21 cellular contexts compared by ENCODE assay signal in the genomic region with DNA sequence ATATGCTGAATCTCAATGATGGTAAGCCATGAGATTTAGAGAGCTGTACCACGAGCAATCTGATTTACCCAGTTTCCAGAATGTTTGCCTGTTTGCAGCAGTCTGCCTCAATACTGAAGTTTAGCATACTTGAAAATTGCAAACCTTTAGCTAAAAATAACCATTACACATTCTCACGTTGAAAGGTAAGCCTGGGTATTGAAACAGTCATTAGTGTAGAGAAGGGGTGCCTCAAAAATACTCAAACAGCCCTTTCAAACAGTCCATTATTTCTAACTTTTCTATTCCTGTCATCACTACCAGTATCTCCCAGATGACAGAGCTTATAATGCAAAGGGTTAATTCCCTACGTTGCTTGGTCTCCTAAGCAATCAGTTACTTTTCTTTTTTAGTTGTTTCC.
DNase-seq lines count a peak whose midpoint lies in the region; ATAC-seq and TF ChIP-seq lines count a peak whose summit lies in the region.
"Had no signal": no experiment of that assay in that cellular context is flagged by ENCODE, and none has a peak within 500 bp of the region (broad histone marks: within the 10 kb centered on the region; RNA-seq: fewer than 3 reads in every experiment).

No MANE protein-coding gene starts in this region.

- no peaks in the 10 kb centered on the region for H3K9me2 ChIP-seq in OCI-LY7 (ENCODE audit: insufficient read depth, low read length)

- POLR2A ChIA-PET in OCI-LY7 (lab: Charles Lee): interaction anchor here (0.5 kb wide), 1 partner anchor 1035 kb away, joined by 4 read pairs; no protein-coding TSS in a partner anchor
- POLR2A ChIA-PET in CD4-positive, alpha-beta memory T cell (lab: Charles Lee; ENCODE audit: partially characterized antibody): no interaction called here

- H3K9me3 ChIP-seq in muscle layer of colon (ENCODE audit: low read length): no peaks in the 10 kb centered on the region
- no peaks in the 10 kb centered on the region for H3K9me3 ChIP-seq in OCI-LY7 (ENCODE audit: low read length)
- no peaks in the 10 kb centered on the region for H3K9me3 ChIP-seq in CD4-positive, alpha-beta memory T cell (ENCODE audit: control insufficient read depth in 1 of 2, low read length in 2 of 2)
- H3K9me3 ChIP-seq: body of pancreas had no signal

- ATAC-seq in GM19351 (IDR thresholded peaks at IDR 0.05; ENCODE audit: unreplicated experiment) (peak; percentile 73), HG03280 (IDR thresholded peaks at IDR 0.05; ENCODE audit: unreplicated experiment) (peak; percentile 61), GM21717 (IDR thresholded peaks at IDR 0.05; ENCODE audit: unreplicated experiment) (no peak)
- ATAC-seq: activated CD4-positive, CD25-positive, alpha-beta regulatory T cell treated with anti-CD3 and anti-CD28 coated beads, Interleukin-2, amount 50 U/mL, for 24 hours; activated CD8-positive, alpha-beta T cell treated with anti-CD3 and anti-CD28 coated beads, Interleukin-2, amount 10 ng/mL, durations not matched to agents 7 days and 5 days; body of pancreas; Right ventricle myocardium inferior had no signal

- H3K27ac Mint-ChIP-seq in CD4-positive, alpha-beta memory T cell: no peak overlapping the region
- H3K27ac Mint-ChIP-seq: activated CD8-positive, alpha-beta T cell treated with anti-CD3 and anti-CD28 coated beads, Interleukin-2, amount 10 ng/mL, durations not matched to agents 7 days and 5 days; activated naive CD8-positive, alpha-beta T cell treated with anti-CD3 and anti-CD28 coated beads, Interleukin-2, amount 10 ng/mL, durations not matched to agents 7 days and 5 days; endodermal cell; memory B cell had no signal

- intact Hi-C loops in OCI-LY7 (cut with micrococcal nuclease; ENCODE audit: unreplicated experiment): no loop called here
- intact Hi-C loops in CD4-positive, alpha-beta memory T cell (cut with micrococcal nuclease): no loop called here

- H3K27me3 ChIP-seq in muscle layer of colon (ENCODE audit: control insufficient read depth in 1 of 2, insufficient read depth in 2 of 2, low read length in 2 of 2): no peaks in the 10 kb centered on the region
- H3K27me3 ChIP-seq in CD4-positive, alpha-beta memory T cell (ENCODE audit: insufficient read depth, low read length): no peaks in the 10 kb centered on the region
- H3K27me3 ChIP-seq: BLaER1, body of pancreas had no signal

- H3K36me3 ChIP-seq in muscle layer of colon (ENCODE audit: insufficient read depth, low read length) (no peaks in the 10 kb centered on the region), OCI-LY7 (ENCODE audit: insufficient read depth, low read length) (no peaks in the 10 kb centered on the region)
- no peaks in the 10 kb centered on the region for H3K36me3 ChIP-seq in CD4-positive, alpha-beta memory T cell (ENCODE audit: insufficient read depth, low read length)
- H3K36me3 ChIP-seq: BLaER1 had no signal

- H3K4me3 Mint-ChIP-seq in CD4-positive, alpha-beta memory T cell: no peak overlapping the region
- H3K4me3 Mint-ChIP-seq: activated CD8-positive, alpha-beta T cell treated with anti-CD3 and anti-CD28 coated beads, Interleukin-2, amount 10 ng/mL, durations not matched to agents 7 days and 5 days; activated naive CD8-positive, alpha-beta T cell treated with anti-CD3 and anti-CD28 coated beads, Interleukin-2, amount 10 ng/mL, durations not matched to agents 7 days and 5 days; endodermal cell; HFFc6; memory B cell; naive B cell had no signal

- no peak overlapping the region for H3K4me3 ChIP-seq in muscle layer of colon (ENCODE audit: low read depth in 1 of 2, low read length in 2 of 2)
- no peak overlapping the region for H3K4me3 ChIP-seq in OCI-LY7 (ENCODE audit: low read depth, low read length, poor library complexity, severe bottlenecking)
- H3K4me3 ChIP-seq in CD4-positive, alpha-beta memory T cell (ENCODE audit: low read length in 2 of 2): no peak overlapping the region
- H3K4me3 ChIP-seq: BLaER1, body of pancreas had no signal

- H3K9me3 Mint-ChIP-seq in CD4-positive, alpha-beta memory T cell: no peaks in the 10 kb centered on the region
- H3K9me3 Mint-ChIP-seq: HFFc6, memory B cell, naive B cell had no signal

- no peaks in the 10 kb centered on the region for H3K36me3 Mint-ChIP-seq in CD4-positive, alpha-beta memory T cell
- H3K36me3 Mint-ChIP-seq: activated naive CD8-positive, alpha-beta T cell treated with anti-CD3 and anti-CD28 coated beads, Interleukin-2, amount 10 ng/mL, durations not matched to agents 7 days and 5 days; memory B cell; naive B cell had no signal

- CTCF ChIA-PET in OCI-LY7 (lab: Charles Lee; ENCODE audit: unreplicated experiment): no interaction called here
- CTCF ChIA-PET in CD4-positive, alpha-beta memory T cell (lab: Charles Lee; ENCODE audit: partially characterized antibody): no interaction called here

- H2AFZ ChIP-seq in OCI-LY7 (ENCODE audit: low read length): no peak overlapping the region

- H3K9ac ChIP-seq in muscle layer of colon (ENCODE audit: low read length): no peak overlapping the region
- H3K9ac ChIP-seq: BLaER1 had no signal

- H3K4me1 Mint-ChIP-seq in CD4-positive, alpha-beta memory T cell: peaks cover 2 to 6% (median 4%) of the 10 kb centered on the region in 4 donors
- H3K4me1 Mint-ChIP-seq: activated naive CD8-positive, alpha-beta T cell treated with anti-CD3 and anti-CD28 coated beads, Interleukin-2, amount 10 ng/mL, durations not matched to agents 7 days and 5 days; endodermal cell; memory B cell; naive B cell had no signal

- no peaks in the 10 kb centered on the region for H3K27me3 Mint-ChIP-seq in CD4-positive, alpha-beta memory T cell
- H3K27me3 Mint-ChIP-seq: memory B cell, naive B cell had no signal

- no peak overlapping the region for H3K4me2 ChIP-seq in OCI-LY7 (ENCODE audit: low read length)
- H3K4me2 ChIP-seq: BLaER1 had no signal

- no peaks in the 10 kb centered on the region for H4K20me1 ChIP-seq in OCI-LY7 (ENCODE audit: insufficient read depth, low read length)
- H4K20me1 ChIP-seq: BLaER1 had no signal

- no peaks in the 10 kb centered on the region for H3K79me2 ChIP-seq in OCI-LY7 (ENCODE audit: insufficient read depth, low read depth, low read length)

- TF ChIP-seq CTCF in GM10266 (IDR thresholded peaks at IDR 0.05; ENCODE audit: control insufficient read depth, insufficient read depth, low read depth, missing control alignments) (no peak), OCI-LY7 (conservative IDR thresholded peaks at IDR 0.05; ENCODE audit: low read length) (no peak)

- H3K4me1 ChIP-seq in muscle layer of colon (ENCODE audit: insufficient read depth, low read length): peaks cover 19% of the 10 kb centered on the region
- H3K4me1 ChIP-seq in OCI-LY7 (ENCODE audit: insufficient read depth, low read length, poor library complexity, severe bottlenecking): no peaks in the 10 kb centered on the region
- H3K4me1 ChIP-seq in CD4-positive, alpha-beta memory T cell (ENCODE audit: insufficient read depth, low read length): no peaks in the 10 kb centered on the region
- H3K4me1 ChIP-seq: BLaER1, body of pancreas had no signal

- H3K27ac ChIP-seq in muscle layer of colon (ENCODE audit: low read depth, low read length) (peak overlapping the region; percentile 12), OCI-LY7 (ENCODE audit: low read depth, low read length, poor library complexity, severe bottlenecking) (no peak overlapping the region)
- H3K27ac ChIP-seq in CD4-positive, alpha-beta memory T cell (ENCODE audit: low read depth, low read length): no peak overlapping the region
- H3K27ac ChIP-seq: BLaER1, body of pancreas had no signal

- BruUV-seq in OCI-LY7 (replicated peaks; lab: Mats Ljungman, UMichigan): no TSS peak

- DNase-seq in GM10266 (ENCODE audit: extremely low spot score): peak; percentile 51
- no peak for DNase-seq in NCI-H82 treated with DMSO at 0.1 percent for 48 hours (lab: John Stamatoyannopoulos, UW; ENCODE audit: unreplicated experiment)
- DNase-seq in OCI-LY7 (ENCODE audit: low spot score): no peak
- DNase-seq in CD4-positive, alpha-beta memory T cell: no peak
- DNase-seq: activated CD8-positive, alpha-beta T cell treated with anti-CD3 and anti-CD28 coated beads, Interleukin-2, amount 10 ng/mL, durations not matched to agents 7 days and 5 days; activated naive CD8-positive, alpha-beta T cell treated with anti-CD3 and anti-CD28 coated beads, Interleukin-2, amount 10 ng/mL, durations not matched to agents 7 days and 5 days; activated T-cell treated with anti-CD3 and anti-CD28 coated beads, Interleukin-2, amount 50 U/mL, for 48 hours; body of pancreas; endodermal cell; HFFc6; naive B cell; NCI-H526 treated with DMSO at 0.1 percent for 48 hours; SW 1271 had no signal
